Comparison of ENCODE assay signal across 1 cellular context in the genomic region with DNA sequence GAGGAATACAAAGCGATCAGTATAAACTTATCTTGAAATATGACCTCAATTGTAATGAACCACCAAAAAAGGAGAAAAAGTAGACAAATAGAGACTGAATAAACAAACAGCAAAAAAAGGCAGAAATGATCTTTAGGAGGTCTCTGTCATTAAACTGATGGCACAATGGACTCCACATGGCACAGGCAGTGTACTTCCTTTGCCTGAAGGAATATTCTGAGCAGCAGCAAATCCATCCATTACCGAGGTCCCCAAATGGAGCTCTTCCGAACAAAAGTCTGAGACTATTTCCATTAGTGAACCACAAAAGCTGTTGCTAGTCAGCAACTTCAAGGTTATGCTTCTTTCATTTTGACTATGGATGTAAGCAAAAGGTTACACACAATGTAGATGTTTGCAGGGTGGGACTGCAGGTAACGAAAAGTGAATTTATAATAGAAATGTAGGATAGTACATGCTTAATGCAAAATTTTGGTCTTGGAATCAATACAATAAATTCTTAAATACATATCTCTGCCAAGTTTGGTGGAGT.
A peak's percentile ranks its signal among the peaks of the same experiment; 100 is the strongest.
TF ChIP-seq lines count a peak whose summit lies in the region.

No MANE protein-coding gene starts in this region.

TF ChIP-seq in GM12878, 131 proteins besides CTCF, POLR2A, EP300 and RAD21 (continued from another document):
- TF ChIP-seq FOS (IDR thresholded peaks at IDR 0.05; ENCODE audit: borderline replicate concordance, extremely low read depth, insufficient read length) (no peak), WRNIP1 (IDR thresholded peaks at IDR 0.05; ENCODE audit: borderline replicate concordance, low read depth, low read length) (no peak), PBX3 (IDR thresholded peaks at IDR 0.05; ENCODE audit: insufficient replicate concordance, low read depth, low read length) (no peak), PRDM15 (CRISPR knock-in tag; IDR thresholded peaks at IDR 0.05) (no peak), RAD51 (IDR thresholded peaks at IDR 0.05) (no peak), SIN3A (IDR thresholded peaks at IDR 0.05; ENCODE audit: low read depth, low read length) (no peak), LARP7 (IDR thresholded peaks at IDR 0.05) (no peak), MTA2 (IDR thresholded peaks at IDR 0.05; ENCODE audit: low read depth) (no peak), ZNF24 (IDR thresholded peaks at IDR 0.05) (no peak), JUND (IDR thresholded peaks at IDR 0.05; ENCODE audit: low read depth, low read length) (peak; percentile 49; the same call in 1 of the 2 replicates), STAT3 (IDR thresholded peaks at IDR 0.05; ENCODE audit: low read depth, low read length) (no peak), CHD4 (IDR thresholded peaks at IDR 0.05) (no peak), TCF3 (IDR thresholded peaks at IDR 0.05; ENCODE audit: borderline replicate concordance, insufficient read depth, low read depth, low read length) (no peak), RBBP5 (conservative IDR thresholded peaks at IDR 0.05) (no peak), FOXK2 (IDR thresholded peaks at IDR 0.05) (no peak), POU2F2 (IDR thresholded peaks at IDR 0.05; ENCODE audit: borderline replicate concordance, low read depth, low read length) (no peak), NBN (IDR thresholded peaks at IDR 0.05) (no peak), NR2F1 (conservative IDR thresholded peaks at IDR 0.05) (no peak), CBFB (IDR thresholded peaks at IDR 0.05; ENCODE audit: low read depth) (no peak), SMC3 (IDR thresholded peaks at IDR 0.05; ENCODE audit: borderline replicate concordance, low read length) (no peak; the same call in 1 of the 2 replicates), SUPT20H (IDR thresholded peaks at IDR 0.05; ENCODE audit: borderline replicate concordance, control insufficient read depth, low read depth, low read length) (no peak), POLR2AphosphoS5 (IDR thresholded peaks at IDR 0.05; ENCODE audit: low read length) (no peak), RUNX3 (IDR thresholded peaks at IDR 0.05; ENCODE audit: low read length) (peak; percentile 95), ZNF217 (IDR thresholded peaks at IDR 0.05) (no peak), MYC (IDR thresholded peaks at IDR 0.05; ENCODE audit: insufficient read depth, insufficient read length, insufficient replicate concordance, low read length, severe bottlenecking) (no peak), KAT2A (conservative IDR thresholded peaks at IDR 0.05; ENCODE audit: control insufficient read depth, low read depth, low read length) (no peak), TCF7 (IDR thresholded peaks at IDR 0.05; ENCODE audit: borderline replicate concordance) (peak; percentile 66; the same call in 1 of the 2 replicates), ZBTB4 (CRISPR knock-in tag; IDR thresholded peaks at IDR 0.05) (no peak), EZH2 (IDR thresholded peaks at IDR 0.05; ENCODE audit: borderline replicate concordance, control insufficient read depth, low read depth, low read length) (no peak), ZZZ3 (IDR thresholded peaks at IDR 0.05; ENCODE audit: control insufficient read depth, insufficient read length, low read depth) (no peak), SMARCA5 (IDR thresholded peaks at IDR 0.05) (no peak), ZNF207 (IDR thresholded peaks at IDR 0.05; ENCODE audit: borderline replicate concordance) (no peak), MLLT1 (IDR thresholded peaks at IDR 0.05) (no peak), NR2C2 (IDR thresholded peaks at IDR 0.05; ENCODE audit: borderline replicate concordance, control insufficient read depth, insufficient read length, low read depth) (no peak), CREM (IDR thresholded peaks at IDR 0.05; ENCODE audit: low read depth) (peak; percentile 33; the same call in 1 of the 2 replicates), GABPA (IDR thresholded peaks at IDR 0.05; ENCODE audit: low read depth) (0 out of 2 replicates have a peak, but pooled peaks have one; percentile 14)
- TF ChIP-seq, protein P1, sequence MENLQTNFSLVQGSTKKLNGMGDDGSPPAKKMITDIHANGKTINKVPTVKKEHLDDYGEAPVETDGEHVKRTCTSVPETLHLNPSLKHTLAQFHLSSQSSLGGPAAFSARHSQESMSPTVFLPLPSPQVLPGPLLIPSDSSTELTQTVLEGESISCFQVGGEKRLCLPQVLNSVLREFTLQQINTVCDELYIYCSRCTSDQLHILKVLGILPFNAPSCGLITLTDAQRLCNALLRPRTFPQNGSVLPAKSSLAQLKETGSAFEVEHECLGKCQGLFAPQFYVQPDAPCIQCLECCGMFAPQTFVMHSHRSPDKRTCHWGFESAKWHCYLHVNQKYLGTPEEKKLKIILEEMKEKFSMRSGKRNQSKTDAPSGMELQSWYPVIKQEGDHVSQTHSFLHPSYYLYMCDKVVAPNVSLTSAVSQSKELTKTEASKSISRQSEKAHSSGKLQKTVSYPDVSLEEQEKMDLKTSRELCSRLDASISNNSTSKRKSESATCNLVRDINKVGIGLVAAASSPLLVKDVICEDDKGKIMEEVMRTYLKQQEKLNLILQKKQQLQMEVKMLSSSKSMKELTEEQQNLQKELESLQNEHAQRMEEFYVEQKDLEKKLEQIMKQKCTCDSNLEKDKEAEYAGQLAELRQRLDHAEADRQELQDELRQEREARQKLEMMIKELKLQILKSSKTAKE (IDR thresholded peaks at IDR 0.05; ENCODE audit: low read depth, poor library complexity, severe bottlenecking): no peak
- TF ChIP-seq, protein P2, sequence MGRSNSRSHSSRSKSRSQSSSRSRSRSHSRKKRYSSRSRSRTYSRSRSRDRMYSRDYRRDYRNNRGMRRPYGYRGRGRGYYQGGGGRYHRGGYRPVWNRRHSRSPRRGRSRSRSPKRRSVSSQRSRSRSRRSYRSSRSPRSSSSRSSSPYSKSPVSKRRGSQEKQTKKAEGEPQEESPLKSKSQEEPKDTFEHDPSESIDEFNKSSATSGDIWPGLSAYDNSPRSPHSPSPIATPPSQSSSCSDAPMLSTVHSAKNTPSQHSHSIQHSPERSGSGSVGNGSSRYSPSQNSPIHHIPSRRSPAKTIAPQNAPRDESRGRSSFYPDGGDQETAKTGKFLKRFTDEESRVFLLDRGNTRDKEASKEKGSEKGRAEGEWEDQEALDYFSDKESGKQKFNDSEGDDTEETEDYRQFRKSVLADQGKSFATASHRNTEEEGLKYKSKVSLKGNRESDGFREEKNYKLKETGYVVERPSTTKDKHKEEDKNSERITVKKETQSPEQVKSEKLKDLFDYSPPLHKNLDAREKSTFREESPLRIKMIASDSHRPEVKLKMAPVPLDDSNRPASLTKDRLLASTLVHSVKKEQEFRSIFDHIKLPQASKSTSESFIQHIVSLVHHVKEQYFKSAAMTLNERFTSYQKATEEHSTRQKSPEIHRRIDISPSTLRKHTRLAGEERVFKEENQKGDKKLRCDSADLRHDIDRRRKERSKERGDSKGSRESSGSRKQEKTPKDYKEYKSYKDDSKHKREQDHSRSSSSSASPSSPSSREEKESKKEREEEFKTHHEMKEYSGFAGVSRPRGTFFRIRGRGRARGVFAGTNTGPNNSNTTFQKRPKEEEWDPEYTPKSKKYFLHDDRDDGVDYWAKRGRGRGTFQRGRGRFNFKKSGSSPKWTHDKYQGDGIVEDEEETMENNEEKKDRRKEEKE (IDR thresholded peaks at IDR 0.05): no peak
- TF ChIP-seq, protein P3, sequence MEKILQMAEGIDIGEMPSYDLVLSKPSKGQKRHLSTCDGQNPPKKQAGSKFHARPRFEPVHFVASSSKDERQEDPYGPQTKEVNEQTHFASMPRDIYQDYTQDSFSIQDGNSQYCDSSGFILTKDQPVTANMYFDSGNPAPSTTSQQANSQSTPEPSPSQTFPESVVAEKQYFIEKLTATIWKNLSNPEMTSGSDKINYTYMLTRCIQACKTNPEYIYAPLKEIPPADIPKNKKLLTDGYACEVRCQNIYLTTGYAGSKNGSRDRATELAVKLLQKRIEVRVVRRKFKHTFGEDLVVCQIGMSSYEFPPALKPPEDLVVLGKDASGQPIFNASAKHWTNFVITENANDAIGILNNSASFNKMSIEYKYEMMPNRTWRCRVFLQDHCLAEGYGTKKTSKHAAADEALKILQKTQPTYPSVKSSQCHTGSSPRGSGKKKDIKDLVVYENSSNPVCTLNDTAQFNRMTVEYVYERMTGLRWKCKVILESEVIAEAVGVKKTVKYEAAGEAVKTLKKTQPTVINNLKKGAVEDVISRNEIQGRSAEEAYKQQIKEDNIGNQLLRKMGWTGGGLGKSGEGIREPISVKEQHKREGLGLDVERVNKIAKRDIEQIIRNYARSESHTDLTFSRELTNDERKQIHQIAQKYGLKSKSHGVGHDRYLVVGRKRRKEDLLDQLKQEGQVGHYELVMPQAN (conservative IDR thresholded peaks at IDR 0.05): no peak
- TF ChIP-seq, protein P4, sequence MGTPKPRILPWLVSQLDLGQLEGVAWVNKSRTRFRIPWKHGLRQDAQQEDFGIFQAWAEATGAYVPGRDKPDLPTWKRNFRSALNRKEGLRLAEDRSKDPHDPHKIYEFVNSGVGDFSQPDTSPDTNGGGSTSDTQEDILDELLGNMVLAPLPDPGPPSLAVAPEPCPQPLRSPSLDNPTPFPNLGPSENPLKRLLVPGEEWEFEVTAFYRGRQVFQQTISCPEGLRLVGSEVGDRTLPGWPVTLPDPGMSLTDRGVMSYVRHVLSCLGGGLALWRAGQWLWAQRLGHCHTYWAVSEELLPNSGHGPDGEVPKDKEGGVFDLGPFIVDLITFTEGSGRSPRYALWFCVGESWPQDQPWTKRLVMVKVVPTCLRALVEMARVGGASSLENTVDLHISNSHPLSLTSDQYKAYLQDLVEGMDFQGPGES (IDR thresholded peaks at IDR 0.05): no peak
